22 cellular contexts compared by ENCODE assay signal in the genomic region with DNA sequence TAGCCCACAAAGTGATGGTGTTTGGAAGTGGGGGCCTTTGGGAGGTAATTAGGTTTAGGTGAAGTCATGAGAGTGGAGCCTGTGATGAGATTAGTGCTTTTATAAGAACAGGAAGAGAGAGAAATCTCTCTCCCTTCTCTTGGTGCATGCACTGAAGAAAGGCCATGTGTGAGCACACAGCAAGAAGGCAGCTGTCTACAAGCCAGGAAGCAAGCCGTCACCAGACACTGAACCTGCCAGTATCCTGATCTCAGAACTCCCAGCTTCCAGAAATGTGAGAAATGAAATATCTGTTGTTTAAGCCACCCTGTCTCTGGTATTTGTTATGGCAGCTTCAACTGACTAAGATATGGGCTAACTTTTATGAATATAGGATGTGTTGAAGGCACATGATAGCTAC.
"Had no signal": no experiment of that assay in that cellular context is flagged by ENCODE, and none has a peak within 500 bp of the region (broad histone marks: within the 10 kb centered on the region; RNA-seq: fewer than 3 reads in every experiment).

No MANE protein-coding gene starts in this region.

- H3K27me3 Mint-ChIP-seq: stimulated activated naive CD8-positive, alpha-beta T cell treated with anti-CD3 and anti-CD28 coated beads, Interleukin-15, Interleukin-2, amounts not matched to agents 100 ng/mL and 50 ng/mL, for 24 hours had no signal

- FAIRE-seq: endometrium, kidney had no signal

- H3K4me1 ChIP-seq: gastroesophageal sphincter, psoas muscle, spleen, tibial artery, upper lobe of right lung, vagina had no signal

- H3K27ac Mint-ChIP-seq: nephron; stimulated activated memory B cell treated with anti-CD40 and anti-IgM and Interleukin-4, amounts not matched to agents 10 μg/mL and 1 μg/mL and 100 μg/mL, for 72 hours; stimulated activated naive CD8-positive, alpha-beta T cell treated with anti-CD3 and anti-CD28 coated beads, Interleukin-15, Interleukin-2, amounts not matched to agents 100 ng/mL and 50 ng/mL, for 24 hours had no signal

- ATAC-seq: esophagus mucosa; gastroesophageal sphincter; psoas muscle; sciatic nerve; stimulated activated memory B cell treated with anti-CD40 and anti-IgM and Interleukin-4, amounts not matched to agents 10 μg/mL and 1 μg/mL and 100 μg/mL, for 72 hours; upper lobe of right lung had no signal

- H3K4me3 Mint-ChIP-seq: naive B cell; nephron; stimulated activated memory B cell treated with anti-CD40 and anti-IgM and Interleukin-4, amounts not matched to agents 10 μg/mL and 1 μg/mL and 100 μg/mL, for 72 hours; stimulated activated naive CD8-positive, alpha-beta T cell treated with anti-CD3 and anti-CD28 coated beads, Interleukin-15, Interleukin-2, amounts not matched to agents 100 ng/mL and 50 ng/mL, for 24 hours had no signal

- H3K4me3 ChIP-seq: gastroesophageal sphincter, psoas muscle, spleen, tibial artery, upper lobe of right lung, vagina had no signal

- H3K9me3 Mint-ChIP-seq: nephron; stimulated activated memory B cell treated with anti-CD40 and anti-IgM and Interleukin-4, amounts not matched to agents 10 μg/mL and 1 μg/mL and 100 μg/mL, for 72 hours; stimulated activated naive CD8-positive, alpha-beta T cell treated with anti-CD3 and anti-CD28 coated beads, Interleukin-15, Interleukin-2, amounts not matched to agents 100 ng/mL and 50 ng/mL, for 24 hours had no signal

- DNase-seq: effector memory CD4-positive, alpha-beta T cell; foreskin fibroblast; kidney; left cardiac atrium; mesendoderm; naive B cell; psoas muscle; retina; spleen; stimulated activated CD4-positive, alpha-beta T cell treated with anti-CD3 and anti-CD28 coated beads, Interleukin-15, amount 100 ng/mL, for 24 hours; stimulated activated CD4-positive, alpha-beta T cell treated with anti-CD3 and anti-CD28 coated beads, Interleukin-1b, Interleukin-23, amount 100 ng/mL, for 48 hours; stimulated activated CD4-positive, alpha-beta T cell treated with anti-CD3 and anti-CD28 coated beads, Interleukin-4, amount 100 ng/mL, for 24 hours; tibial artery; upper lobe of right lung had no signal

- H3K36me3 ChIP-seq: gastroesophageal sphincter, spleen, tibial artery, upper lobe of right lung, vagina had no signal

- H3K27me3 ChIP-seq: gastroesophageal sphincter, spleen, tibial artery, upper lobe of right lung, vagina had no signal

- H3K36me3 Mint-ChIP-seq: naive B cell; stimulated activated memory B cell treated with anti-CD40 and anti-IgM and Interleukin-4, amounts not matched to agents 10 μg/mL and 1 μg/mL and 100 μg/mL, for 72 hours had no signal

- H3K27ac ChIP-seq: gastroesophageal sphincter, psoas muscle, spleen, tibial artery, upper lobe of right lung, vagina had no signal

- H3K4me1 Mint-ChIP-seq: naive B cell; nephron; stimulated activated memory B cell treated with anti-CD40 and anti-IgM and Interleukin-4, amounts not matched to agents 10 μg/mL and 1 μg/mL and 100 μg/mL, for 72 hours had no signal

- H3K9me3 ChIP-seq: gastroesophageal sphincter, psoas muscle, spleen, tibial artery, upper lobe of right lung, vagina had no signal
